1 cellular context compared by ENCODE assay signal in genomic region chr11:19697721-19698121, GRCh38.
TF ChIP-seq lines count a peak whose summit lies in the region.

No MANE protein-coding gene starts in this region.

TF ChIP-seq in HepG2, 621 proteins besides CTCF, POLR2A, EP300 and RAD21:
- TF ChIP-seq, protein P1, sequence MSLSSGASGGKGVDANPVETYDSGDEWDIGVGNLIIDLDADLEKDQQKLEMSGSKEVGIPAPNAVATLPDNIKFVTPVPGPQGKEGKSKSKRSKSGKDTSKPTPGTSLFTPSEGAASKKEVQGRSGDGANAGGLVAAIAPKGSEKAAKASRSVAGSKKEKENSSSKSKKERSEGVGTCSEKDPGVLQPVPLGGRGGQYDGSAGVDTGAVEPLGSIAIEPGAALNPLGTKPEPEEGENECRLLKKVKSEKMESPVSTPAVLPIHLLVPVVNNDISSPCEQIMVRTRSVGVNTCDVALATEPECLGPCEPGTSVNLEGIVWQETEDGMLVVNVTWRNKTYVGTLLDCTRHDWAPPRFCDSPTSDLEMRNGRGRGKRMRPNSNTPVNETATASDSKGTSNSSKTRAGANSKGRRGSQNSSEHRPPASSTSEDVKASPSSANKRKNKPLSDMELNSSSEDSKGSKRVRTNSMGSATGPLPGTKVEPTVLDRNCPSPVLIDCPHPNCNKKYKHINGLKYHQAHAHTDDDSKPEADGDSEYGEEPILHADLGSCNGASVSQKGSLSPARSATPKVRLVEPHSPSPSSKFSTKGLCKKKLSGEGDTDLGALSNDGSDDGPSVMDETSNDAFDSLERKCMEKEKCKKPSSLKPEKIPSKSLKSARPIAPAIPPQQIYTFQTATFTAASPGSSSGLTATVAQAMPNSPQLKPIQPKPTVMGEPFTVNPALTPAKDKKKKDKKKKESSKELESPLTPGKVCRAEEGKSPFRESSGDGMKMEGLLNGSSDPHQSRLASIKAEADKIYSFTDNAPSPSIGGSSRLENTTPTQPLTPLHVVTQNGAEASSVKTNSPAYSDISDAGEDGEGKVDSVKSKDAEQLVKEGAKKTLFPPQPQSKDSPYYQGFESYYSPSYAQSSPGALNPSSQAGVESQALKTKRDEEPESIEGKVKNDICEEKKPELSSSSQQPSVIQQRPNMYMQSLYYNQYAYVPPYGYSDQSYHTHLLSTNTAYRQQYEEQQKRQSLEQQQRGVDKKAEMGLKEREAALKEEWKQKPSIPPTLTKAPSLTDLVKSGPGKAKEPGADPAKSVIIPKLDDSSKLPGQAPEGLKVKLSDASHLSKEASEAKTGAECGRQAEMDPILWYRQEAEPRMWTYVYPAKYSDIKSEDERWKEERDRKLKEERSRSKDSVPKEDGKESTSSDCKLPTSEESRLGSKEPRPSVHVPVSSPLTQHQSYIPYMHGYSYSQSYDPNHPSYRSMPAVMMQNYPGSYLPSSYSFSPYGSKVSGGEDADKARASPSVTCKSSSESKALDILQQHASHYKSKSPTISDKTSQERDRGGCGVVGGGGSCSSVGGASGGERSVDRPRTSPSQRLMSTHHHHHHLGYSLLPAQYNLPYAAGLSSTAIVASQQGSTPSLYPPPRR (CRISPR knock-in tag; IDR thresholded peaks at IDR 0.05; ENCODE audit: borderline replicate concordance): no peak
- TF ChIP-seq CBX1 (IDR thresholded peaks at IDR 0.05; ENCODE audit: low read depth): no peak
- TF ChIP-seq ZNF7 (CRISPR knock-in tag; IDR thresholded peaks at IDR 0.05): no peak
- no peak for TF ChIP-seq SATB2 (CRISPR knock-in tag; IDR thresholded peaks at IDR 0.05)
- TF ChIP-seq, protein P2, sequence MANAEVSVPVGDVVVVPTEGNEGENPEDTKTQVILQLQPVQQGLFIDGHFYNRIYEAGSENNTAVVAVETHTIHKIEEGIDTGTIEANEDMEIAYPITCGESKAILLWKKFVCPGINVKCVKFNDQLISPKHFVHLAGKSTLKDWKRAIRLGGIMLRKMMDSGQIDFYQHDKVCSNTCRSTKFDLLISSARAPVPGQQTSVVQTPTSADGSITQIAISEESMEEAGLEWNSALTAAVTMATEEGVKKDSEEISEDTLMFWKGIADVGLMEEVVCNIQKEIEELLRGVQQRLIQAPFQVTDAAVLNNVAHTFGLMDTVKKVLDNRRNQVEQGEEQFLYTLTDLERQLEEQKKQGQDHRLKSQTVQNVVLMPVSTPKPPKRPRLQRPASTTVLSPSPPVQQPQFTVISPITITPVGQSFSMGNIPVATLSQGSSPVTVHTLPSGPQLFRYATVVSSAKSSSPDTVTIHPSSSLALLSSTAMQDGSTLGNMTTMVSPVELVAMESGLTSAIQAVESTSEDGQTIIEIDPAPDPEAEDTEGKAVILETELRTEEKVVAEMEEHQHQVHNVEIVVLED (CRISPR knock-in tag; IDR thresholded peaks at IDR 0.05; ENCODE audit: borderline replicate concordance): no peak
- no peak for TF ChIP-seq ZNF547 (CRISPR knock-in tag; IDR thresholded peaks at IDR 0.05)
- TF ChIP-seq, protein P3, sequence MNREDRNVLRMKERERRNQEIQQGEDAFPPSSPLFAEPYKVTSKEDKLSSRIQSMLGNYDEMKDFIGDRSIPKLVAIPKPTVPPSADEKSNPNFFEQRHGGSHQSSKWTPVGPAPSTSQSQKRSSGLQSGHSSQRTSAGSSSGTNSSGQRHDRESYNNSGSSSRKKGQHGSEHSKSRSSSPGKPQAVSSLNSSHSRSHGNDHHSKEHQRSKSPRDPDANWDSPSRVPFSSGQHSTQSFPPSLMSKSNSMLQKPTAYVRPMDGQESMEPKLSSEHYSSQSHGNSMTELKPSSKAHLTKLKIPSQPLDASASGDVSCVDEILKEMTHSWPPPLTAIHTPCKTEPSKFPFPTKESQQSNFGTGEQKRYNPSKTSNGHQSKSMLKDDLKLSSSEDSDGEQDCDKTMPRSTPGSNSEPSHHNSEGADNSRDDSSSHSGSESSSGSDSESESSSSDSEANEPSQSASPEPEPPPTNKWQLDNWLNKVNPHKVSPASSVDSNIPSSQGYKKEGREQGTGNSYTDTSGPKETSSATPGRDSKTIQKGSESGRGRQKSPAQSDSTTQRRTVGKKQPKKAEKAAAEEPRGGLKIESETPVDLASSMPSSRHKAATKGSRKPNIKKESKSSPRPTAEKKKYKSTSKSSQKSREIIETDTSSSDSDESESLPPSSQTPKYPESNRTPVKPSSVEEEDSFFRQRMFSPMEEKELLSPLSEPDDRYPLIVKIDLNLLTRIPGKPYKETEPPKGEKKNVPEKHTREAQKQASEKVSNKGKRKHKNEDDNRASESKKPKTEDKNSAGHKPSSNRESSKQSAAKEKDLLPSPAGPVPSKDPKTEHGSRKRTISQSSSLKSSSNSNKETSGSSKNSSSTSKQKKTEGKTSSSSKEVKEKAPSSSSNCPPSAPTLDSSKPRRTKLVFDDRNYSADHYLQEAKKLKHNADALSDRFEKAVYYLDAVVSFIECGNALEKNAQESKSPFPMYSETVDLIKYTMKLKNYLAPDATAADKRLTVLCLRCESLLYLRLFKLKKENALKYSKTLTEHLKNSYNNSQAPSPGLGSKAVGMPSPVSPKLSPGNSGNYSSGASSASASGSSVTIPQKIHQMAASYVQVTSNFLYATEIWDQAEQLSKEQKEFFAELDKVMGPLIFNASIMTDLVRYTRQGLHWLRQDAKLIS (CRISPR knock-in tag; IDR thresholded peaks at IDR 0.05): no peak
- TF ChIP-seq DR1 (CRISPR knock-in tag; IDR thresholded peaks at IDR 0.05): no peak
- TF ChIP-seq POGK (CRISPR knock-in tag; conservative IDR thresholded peaks at IDR 0.05): no peak
- no peak for TF ChIP-seq ZBTB37 (CRISPR knock-in tag; IDR thresholded peaks at IDR 0.05)
- TF ChIP-seq REXO4 (CRISPR knock-in tag; IDR thresholded peaks at IDR 0.05; ENCODE audit: borderline replicate concordance): no peak
- TF ChIP-seq, protein P4, sequence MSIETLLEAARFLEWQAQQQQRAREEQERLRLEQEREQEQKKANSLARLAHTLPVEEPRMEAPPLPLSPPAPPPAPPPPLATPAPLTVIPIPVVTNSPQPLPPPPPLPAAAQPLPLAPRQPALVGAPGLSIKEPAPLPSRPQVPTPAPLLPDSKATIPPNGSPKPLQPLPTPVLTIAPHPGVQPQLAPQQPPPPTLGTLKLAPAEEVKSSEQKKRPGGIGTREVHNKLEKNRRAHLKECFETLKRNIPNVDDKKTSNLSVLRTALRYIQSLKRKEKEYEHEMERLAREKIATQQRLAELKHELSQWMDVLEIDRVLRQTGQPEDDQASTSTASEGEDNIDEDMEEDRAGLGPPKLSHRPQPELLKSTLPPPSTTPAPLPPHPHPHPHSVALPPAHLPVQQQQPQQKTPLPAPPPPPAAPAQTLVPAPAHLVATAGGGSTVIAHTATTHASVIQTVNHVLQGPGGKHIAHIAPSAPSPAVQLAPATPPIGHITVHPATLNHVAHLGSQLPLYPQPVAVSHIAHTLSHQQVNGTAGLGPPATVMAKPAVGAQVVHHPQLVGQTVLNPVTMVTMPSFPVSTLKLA (IDR thresholded peaks at IDR 0.05): no peak
